Comparison of ENCODE assay signal across 15 cellular contexts in the genomic region with DNA sequence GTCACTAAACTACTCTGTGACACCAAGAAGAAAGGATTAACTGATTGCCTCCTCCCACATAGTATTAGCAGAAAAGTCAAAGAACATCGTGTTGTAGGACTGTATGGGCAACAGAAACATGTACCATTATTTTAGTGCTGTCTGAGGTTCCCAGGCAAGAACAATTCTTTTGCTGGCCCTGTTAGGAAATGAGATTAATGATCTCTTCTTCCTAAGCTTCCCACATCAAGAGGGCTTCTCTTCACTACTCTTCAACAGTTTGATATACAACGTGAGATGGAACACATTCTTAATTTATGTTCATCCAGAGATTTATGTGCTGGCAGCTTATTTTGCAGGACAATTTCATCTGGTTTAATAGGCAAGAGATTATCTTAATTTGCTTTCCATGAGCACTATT.
"Had no signal": no experiment of that assay in that cellular context is flagged by ENCODE, and none has a peak within 500 bp of the region (broad histone marks: within the 10 kb centered on the region; RNA-seq: fewer than 3 reads in every experiment).

No MANE protein-coding gene starts in this region.

- H3K9ac ChIP-seq: parathyroid adenoma had no signal

- H3K27ac ChIP-seq: foreskin keratinocyte, parathyroid adenoma had no signal

- H2AFZ ChIP-seq: parathyroid adenoma had no signal

- H3K9me3 ChIP-seq: esophagus muscularis mucosa, tibial nerve had no signal

- H3K27ac Mint-ChIP-seq: activated naive CD4-positive, alpha-beta T cell treated with anti-CD3 and anti-CD28 coated beads, Interleukin-2, amount 50 U/mL, for 24 hours; activated T-cell treated with anti-CD3 and anti-CD28 coated beads, Interleukin-2, amount 50 U/mL, for 24 hours; brain; stimulated activated memory B cell treated with anti-CD40 and anti-IgM and Interleukin-4, amounts not matched to agents 10 μg/mL and 1 μg/mL and 100 μg/mL, for 72 hours; T-helper 2 cell treated with Interferon-gamma antibody and Interleukin-4, amounts not matched to agents 5 μg/mL and 100 μg/mL, for 36 hours had no signal

- H3K27me3 Mint-ChIP-seq: activated T-cell treated with anti-CD3 and anti-CD28 coated beads, Interleukin-2, amount 50 U/mL, for 24 hours; brain; stimulated activated memory B cell treated with anti-CD40 and anti-IgM and Interleukin-4, amounts not matched to agents 10 μg/mL and 1 μg/mL and 100 μg/mL, for 72 hours had no signal

- H3K4me3 Mint-ChIP-seq: activated naive CD4-positive, alpha-beta T cell treated with anti-CD3 and anti-CD28 coated beads, Interleukin-2, amount 50 U/mL, for 24 hours; activated T-cell treated with anti-CD3 and anti-CD28 coated beads, Interleukin-2, amount 50 U/mL, for 24 hours; brain; stimulated activated memory B cell treated with anti-CD40 and anti-IgM and Interleukin-4, amounts not matched to agents 10 μg/mL and 1 μg/mL and 100 μg/mL, for 72 hours; T-helper 2 cell treated with Interferon-gamma antibody and Interleukin-4, amounts not matched to agents 5 μg/mL and 100 μg/mL, for 36 hours had no signal

- H3K4me1 ChIP-seq: parathyroid adenoma had no signal

- ATAC-seq: activated CD4-positive, CD25-positive, alpha-beta regulatory T cell treated with anti-CD3 and anti-CD28 coated beads, Interleukin-2, amount 50 U/mL, for 24 hours; stimulated activated memory B cell treated with anti-CD40 and anti-IgM and Interleukin-4, amounts not matched to agents 10 μg/mL and 1 μg/mL and 100 μg/mL, for 72 hours had no signal

- H3K27me3 ChIP-seq: esophagus muscularis mucosa, foreskin keratinocyte, tibial nerve had no signal

- H3K9me3 Mint-ChIP-seq: activated naive CD4-positive, alpha-beta T cell treated with anti-CD3 and anti-CD28 coated beads, Interleukin-2, amount 50 U/mL, for 24 hours; activated T-cell treated with anti-CD3 and anti-CD28 coated beads, Interleukin-2, amount 50 U/mL, for 24 hours; brain; stimulated activated memory B cell treated with anti-CD40 and anti-IgM and Interleukin-4, amounts not matched to agents 10 μg/mL and 1 μg/mL and 100 μg/mL, for 72 hours; T-helper 2 cell treated with Interferon-gamma antibody and Interleukin-4, amounts not matched to agents 5 μg/mL and 100 μg/mL, for 36 hours had no signal

- H3K4me3 ChIP-seq: esophagus muscularis mucosa, tibial nerve had no signal

- H3K4me1 Mint-ChIP-seq: activated naive CD4-positive, alpha-beta T cell treated with anti-CD3 and anti-CD28 coated beads, Interleukin-2, amount 50 U/mL, for 24 hours had no signal

- H3K36me3 Mint-ChIP-seq: activated naive CD4-positive, alpha-beta T cell treated with anti-CD3 and anti-CD28 coated beads, Interleukin-2, amount 50 U/mL, for 24 hours; stimulated activated memory B cell treated with anti-CD40 and anti-IgM and Interleukin-4, amounts not matched to agents 10 μg/mL and 1 μg/mL and 100 μg/mL, for 72 hours had no signal

- DNase-seq: activated CD4-positive, alpha-beta T cell treated with anti-CD3 and anti-CD28 coated beads, Interleukin-2, amount 50 U/mL, for 4 hours; activated effector memory CD4-positive, alpha-beta T cell treated with Interleukin-2 at 50 U/mL for 16 hours; activated T-cell treated with anti-CD3 and anti-CD28 coated beads, Interleukin-2, amount 50 U/mL, for 24 hours; cerebellar nuclear complex; retina; SW 1271 had no signal
